23 cellular contexts compared by ENCODE assay signal in genomic region chr14:95703805-95704204, GRCh38. TPM values are rescaled to one million over a fixed set of nuclear protein-coding genes. Genes with fewer than 3 reads are reported as not detected.
DNase-seq lines count a peak whose midpoint lies in the region; ATAC-seq and TF ChIP-seq lines count a peak whose summit lies in the region.
"Had no signal": no experiment of that assay in that cellular context is flagged by ENCODE, and none has a peak within 500 bp of the region (broad histone marks: within the 10 kb centered on the region; RNA-seq: fewer than 3 reads in every experiment).

No MANE protein-coding gene starts in this region.

- peaks cover 54 to 89% of the 10 kb centered on the region in 2 donors for H3K4me1 Mint-ChIP-seq in stimulated activated naive B cell treated with anti-CD40 and anti-IgM and Interleukin-4, amounts not matched to agents 10 μg/mL and 1 μg/mL and 100 μg/mL, for 72 hours
- H3K4me1 Mint-ChIP-seq in CD8-positive, alpha-beta memory T cell: no peaks in the 10 kb centered on the region

- peak overlapping the region in 1 of 10 experiments; percentile 17; a peak in 2 of 20 replicates for H3K4me3 ChIP-seq in BLaER1 treated with 17β-estradiol and CSF1 and Interleukin-3, amounts not matched to agents 10 nM and 100 nM
- no peak overlapping the region for H3K4me3 ChIP-seq in SU-DHL-6 (ENCODE audit: insufficient read depth, low read length, poor library complexity, severe bottlenecking)
- no peak overlapping the region for H3K4me3 ChIP-seq in CD8-positive, alpha-beta memory T cell (ENCODE audit: low read length)
- H3K4me3 ChIP-seq: HAP-1, SK-N-MC had no signal

- peaks cover 5 to 11% of the 10 kb centered on the region in 2 donors for H3K36me3 Mint-ChIP-seq in stimulated activated naive B cell treated with anti-CD40 and anti-IgM and Interleukin-4, amounts not matched to agents 10 μg/mL and 1 μg/mL and 100 μg/mL, for 72 hours
- no peaks in the 10 kb centered on the region for H3K36me3 Mint-ChIP-seq in CD8-positive, alpha-beta memory T cell
- H3K36me3 Mint-ChIP-seq: CD8-positive, alpha-beta T cell had no signal

- CTCF ChIA-PET in CD8-positive, alpha-beta memory T cell (lab: Charles Lee): no interaction called here

- no peaks in the 10 kb centered on the region for H3K27me3 Mint-ChIP-seq in stimulated activated naive B cell treated with anti-CD40 and anti-IgM and Interleukin-4, amounts not matched to agents 10 μg/mL and 1 μg/mL and 100 μg/mL, for 72 hours
- peaks cover 7 to 48% of the 10 kb centered on the region in 2 donors for H3K27me3 Mint-ChIP-seq in CD8-positive, alpha-beta memory T cell

- H3K27ac Mint-ChIP-seq in stimulated activated naive B cell treated with anti-CD40 and anti-IgM and Interleukin-4, amounts not matched to agents 10 μg/mL and 1 μg/mL and 100 μg/mL, for 72 hours: peak overlapping the region; percentile 42
- H3K27ac Mint-ChIP-seq in CD8-positive, alpha-beta memory T cell: no peak overlapping the region
- H3K27ac Mint-ChIP-seq: CD8-positive, alpha-beta T cell; IgD-negative memory B cell had no signal

- H3K79me2 ChIP-seq in SU-DHL-6 (ENCODE audit: insufficient read depth, low read length): no peaks in the 10 kb centered on the region

- H4K20me1 ChIP-seq in BLaER1 treated with 17β-estradiol and CSF1 and Interleukin-3, amounts not matched to agents 10 nM and 100 nM: no peaks in the 10 kb centered on the region
- H4K20me1 ChIP-seq in SU-DHL-6 (ENCODE audit: low read depth, low read length): no peaks in the 10 kb centered on the region

- DNase-seq in HCEC 1CT (peak; percentile 51), iPS-NIHi11 (ENCODE audit: low spot score) (no peak)
- no peak for DNase-seq in stimulated activated naive B cell treated with anti-CD40 and anti-IgM and Interleukin-4, amounts not matched to agents 10 μg/mL and 1 μg/mL and 100 μg/mL, for 72 hours
- DNase-seq in CD8-positive, alpha-beta memory T cell: no peak
- no peak for DNase-seq in activated CD4-positive, alpha-beta T cell treated with anti-CD3 and anti-CD28 coated beads for 48 hours
- DNase-seq: C1 segment of cervical spinal cord; Calu3; CD8-positive, alpha-beta T cell; GF-D8; NCI-H1105; NCI-H146; NCI-H2029; NCI-H524 treated with DMSO at 0.1 percent for 48 hours; NCI-H82; PC-3; RPMI8226; SHP77 treated with DMSO at 0.1 percent for 48 hours had no signal

- POLR2A ChIA-PET in CD8-positive, alpha-beta memory T cell (lab: Charles Lee): no interaction called here

- no peaks in the 10 kb centered on the region for H3K9me2 ChIP-seq in SU-DHL-6 (replicated peaks; ENCODE audit: insufficient read depth, low read length)

- peak overlapping the region; percentile 41 to 93 (median 63) for H3K4me2 ChIP-seq in BLaER1 treated with 17β-estradiol and CSF1 and Interleukin-3, amounts not matched to agents 10 nM and 100 nM
- no peak overlapping the region for H3K4me2 ChIP-seq in SU-DHL-6 (ENCODE audit: low read depth, low read length, poor library complexity, severe bottlenecking)

- no peak for ATAC-seq in stimulated activated naive B cell treated with anti-CD40 and anti-IgM and Interleukin-4, amounts not matched to agents 10 μg/mL and 1 μg/mL and 100 μg/mL, for 72 hours (replicated peaks)
- ATAC-seq: CD8-positive, alpha-beta T cell; PC-3 had no signal

- H3K36me3 ChIP-seq in BLaER1 treated with 17β-estradiol and CSF1 and Interleukin-3, amounts not matched to agents 10 nM and 100 nM: peaks cover 0 to 16% (median 3%) of the 10 kb centered on the region in 11 experiments; a peak in 6 of 22 replicates
- no peaks in the 10 kb centered on the region for H3K36me3 ChIP-seq in SU-DHL-6 (ENCODE audit: low read length)
- H3K36me3 ChIP-seq in CD8-positive, alpha-beta memory T cell (ENCODE audit: insufficient read depth, low read length): no peaks in the 10 kb centered on the region
- H3K36me3 ChIP-seq: HAP-1 had no signal

- H3K9ac ChIP-seq in BLaER1 treated with 17β-estradiol and CSF1 and Interleukin-3, amounts not matched to agents 10 nM and 100 nM: peak overlapping the region in 2 of 11 experiments; percentile 15 to 26; a peak in 4 of 22 replicates
- no peak overlapping the region for H3K9ac ChIP-seq in SU-DHL-6 (ENCODE audit: low read length)

- no peak for TF ChIP-seq CTCF in SU-DHL-6 (IDR thresholded peaks at IDR 0.05; ENCODE audit: insufficient read depth, low read length, poor library complexity, severe bottlenecking)

- H3K27me3 ChIP-seq in BLaER1 treated with 17β-estradiol and CSF1 and Interleukin-3, amounts not matched to agents 10 nM and 100 nM: no peaks in the 10 kb centered on the region
- H3K27me3 ChIP-seq in SU-DHL-6 (ENCODE audit: low read length): no peaks in the 10 kb centered on the region
- H3K27me3 ChIP-seq in CD8-positive, alpha-beta memory T cell (ENCODE audit: insufficient read depth, low read length, poor library complexity, severe bottlenecking): no peaks in the 10 kb centered on the region

- H3K9me3 Mint-ChIP-seq in stimulated activated naive B cell treated with anti-CD40 and anti-IgM and Interleukin-4, amounts not matched to agents 10 μg/mL and 1 μg/mL and 100 μg/mL, for 72 hours: no peaks in the 10 kb centered on the region
- H3K9me3 Mint-ChIP-seq in CD8-positive, alpha-beta memory T cell: peaks cover 0 to 2% (median 0%) of the 10 kb centered on the region in 5 donors
- H3K9me3 Mint-ChIP-seq: CD8-positive, alpha-beta T cell; IgD-negative memory B cell had no signal

- peak overlapping the region in 5 of 11 experiments; percentile 15 to 50 (median 41); a peak in 10 of 22 replicates for H3K27ac ChIP-seq in BLaER1 treated with 17β-estradiol and CSF1 and Interleukin-3, amounts not matched to agents 10 nM and 100 nM
- H3K27ac ChIP-seq in SU-DHL-6 (ENCODE audit: low read depth, low read length): peak overlapping the region; percentile 16; the same call in 1 of the 2 replicates
- no peak overlapping the region for H3K27ac ChIP-seq in CD8-positive, alpha-beta memory T cell (ENCODE audit: low read depth, low read length)
- H3K27ac ChIP-seq: SK-N-MC had no signal

- H3K9me3 ChIP-seq in BLaER1 treated with 17β-estradiol and CSF1 and Interleukin-3, amounts not matched to agents 10 nM and 100 nM (replicated peaks in 1 of 11): no peaks in the 10 kb centered on the region; a peak in 1 of 22 replicates
- no peaks in the 10 kb centered on the region for H3K9me3 ChIP-seq in SU-DHL-6 (ENCODE audit: insufficient read depth, low read length)
- no peaks in the 10 kb centered on the region for H3K9me3 ChIP-seq in CD8-positive, alpha-beta memory T cell (ENCODE audit: low read length)
- H3K9me3 ChIP-seq: HAP-1 had no signal

- peaks cover 59% of the 10 kb centered on the region for H3F3A ChIP-seq in SU-DHL-6 (ENCODE audit: insufficient read depth)

- peaks cover 33 to 99% (median 84%) of the 10 kb centered on the region in 10 experiments for H3K4me1 ChIP-seq in BLaER1 treated with 17β-estradiol and CSF1 and Interleukin-3, amounts not matched to agents 10 nM and 100 nM
- H3K4me1 ChIP-seq in CD8-positive, alpha-beta memory T cell (ENCODE audit: insufficient read depth, low read length): no peaks in the 10 kb centered on the region

- peak overlapping the region; percentile 18 to 60 for H3K4me3 Mint-ChIP-seq in stimulated activated naive B cell treated with anti-CD40 and anti-IgM and Interleukin-4, amounts not matched to agents 10 μg/mL and 1 μg/mL and 100 μg/mL, for 72 hours
- no peak overlapping the region for H3K4me3 Mint-ChIP-seq in CD8-positive, alpha-beta memory T cell
- H3K4me3 Mint-ChIP-seq: CD8-positive, alpha-beta T cell; IgD-negative memory B cell had no signal

- no peak overlapping the region for H2AFZ ChIP-seq in SU-DHL-6 (ENCODE audit: low read depth, low read length, severe bottlenecking)

RNA-seq across cellular contexts. Expression of gene TCL1A, which starts 10.1 kb away (rescaled TPM):
- total RNA-seq in CD8-positive, alpha-beta memory T cell: not detected
- not detected for polyA plus RNA-seq in CD8-positive, alpha-beta memory T cell
- total RNA-seq: Calu3; PC-3; T-helper 2 cell treated with Interferon-gamma antibody and Interleukin-4, amounts not matched to agents 100 ng/mL and 5 ng/mL, for 36 hours had no signal

RNA-seq across cellular contexts. Expression of gene TCL1B, which starts 17.6 kb away (rescaled TPM):
- total RNA-seq in CD8-positive, alpha-beta memory T cell: not detected
- polyA plus RNA-seq in CD8-positive, alpha-beta memory T cell: not detected
- total RNA-seq: Calu3; CD8-positive, alpha-beta T cell; PC-3; T-helper 2 cell treated with Interferon-gamma antibody and Interleukin-4, amounts not matched to agents 100 ng/mL and 5 ng/mL, for 36 hours had no signal
- polyA plus RNA-seq: IgD-negative memory B cell had no signal

Comparison
In these comparisons a context has a peak if more than half of its experiments do, and no peak if none do; other contexts are left out.
1. H3K4me3 Mint-ChIP-seq: peak in stimulated activated naive B cell treated with anti-CD40 and anti-IgM and Interleukin-4, amounts not matched to agents 10 μg/mL and 1 μg/mL and 100 μg/mL, for 72 hours (2 of 2); none in CD8-positive, alpha-beta memory T cell (0 of 7).